In the genomic region with DNA sequence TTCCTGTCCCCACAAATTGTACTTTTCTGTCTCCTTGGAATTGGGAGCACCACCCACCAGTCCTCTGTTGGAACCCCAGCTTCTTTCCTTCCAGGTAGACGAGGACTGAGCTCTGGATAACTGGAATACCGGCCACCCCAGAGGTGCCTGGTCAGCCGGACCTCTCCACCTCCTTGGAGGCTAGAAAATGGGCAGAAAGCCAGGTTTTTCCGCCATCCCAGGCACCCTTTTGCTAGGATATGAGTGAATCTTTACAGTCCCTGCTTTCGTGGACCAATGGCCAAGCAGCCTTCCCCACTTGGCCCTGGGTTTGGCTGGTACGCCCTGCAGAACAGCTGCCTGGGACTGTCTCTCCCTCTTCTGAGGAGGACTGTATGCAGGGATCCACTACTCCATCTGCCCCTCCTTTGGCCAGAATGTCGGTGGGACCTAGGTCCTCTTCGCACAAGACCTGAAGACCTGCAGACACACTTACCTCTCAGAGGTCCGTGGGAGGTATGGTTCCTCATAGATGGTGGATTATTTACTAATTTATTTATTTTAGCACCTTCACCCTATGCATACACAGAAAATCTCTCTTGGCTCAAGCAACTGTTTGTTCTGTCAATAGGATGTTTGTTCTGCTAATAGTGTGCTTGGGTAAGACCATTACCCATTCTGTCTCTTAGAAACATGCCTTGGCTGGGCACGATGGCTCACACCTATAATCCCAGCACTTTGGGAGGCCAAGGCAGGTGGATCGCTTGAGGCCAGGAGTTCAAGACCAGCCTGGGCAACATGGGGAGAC, we compare ENCODE assay signal across 1 cellular context.
TF ChIP-seq lines count a peak whose summit lies in the region.

No MANE protein-coding gene starts in this region.

TF ChIP-seq in IMR-90, 13 proteins besides CTCF, POLR2A, EP300 and RAD21:
- TF ChIP-seq FOS (IDR thresholded peaks at IDR 0.05; ENCODE audit: low read depth, low read length), result no peak
- no peak for TF ChIP-seq CHD1 (IDR thresholded peaks at IDR 0.05; ENCODE audit: low read depth, low read length)
- no peak for TF ChIP-seq SMC3 (IDR thresholded peaks at IDR 0.05; ENCODE audit: low read depth, low read length)
- TF ChIP-seq, protein P1, sequence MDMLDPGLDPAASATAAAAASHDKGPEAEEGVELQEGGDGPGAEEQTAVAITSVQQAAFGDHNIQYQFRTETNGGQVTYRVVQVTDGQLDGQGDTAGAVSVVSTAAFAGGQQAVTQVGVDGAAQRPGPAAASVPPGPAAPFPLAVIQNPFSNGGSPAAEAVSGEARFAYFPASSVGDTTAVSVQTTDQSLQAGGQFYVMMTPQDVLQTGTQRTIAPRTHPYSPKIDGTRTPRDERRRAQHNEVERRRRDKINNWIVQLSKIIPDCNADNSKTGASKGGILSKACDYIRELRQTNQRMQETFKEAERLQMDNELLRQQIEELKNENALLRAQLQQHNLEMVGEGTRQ (IDR thresholded peaks at IDR 0.05; ENCODE audit: low read depth, low read length), result no peak
- no peak for TF ChIP-seq MXI1 (IDR thresholded peaks at IDR 0.05; ENCODE audit: borderline replicate concordance, low read depth, low read length)
- TF ChIP-seq CEBPB (IDR thresholded peaks at IDR 0.05; ENCODE audit: low read depth, low read length), result no peak
- TF ChIP-seq MAFK (IDR thresholded peaks at IDR 0.05; ENCODE audit: low read depth, low read length), result no peak
- TF ChIP-seq RCOR1 (IDR thresholded peaks at IDR 0.05; ENCODE audit: insufficient replicate concordance, low read length), result no peak
